In the genomic region with DNA sequence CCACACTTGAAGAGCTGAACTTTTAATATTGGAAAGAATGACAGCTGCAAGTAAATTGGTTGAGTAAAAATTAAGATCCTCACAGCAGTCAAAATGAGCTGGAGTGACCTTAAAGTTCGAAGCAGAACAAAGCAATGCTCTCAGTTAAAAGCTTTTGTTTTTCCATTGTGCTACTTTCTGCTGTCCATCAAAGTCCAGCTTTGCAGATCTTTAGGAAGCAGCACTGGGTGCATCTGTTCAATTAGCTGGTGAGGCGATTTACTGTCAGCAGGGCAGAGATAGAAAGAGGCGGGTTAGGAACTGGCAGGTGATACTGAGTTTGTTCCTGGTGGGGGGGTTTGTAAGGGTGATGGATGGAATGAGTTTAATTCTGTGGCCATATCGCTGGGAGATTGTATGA, we compare ENCODE assay signal across 27 cellular contexts.
DNase-seq lines count a peak whose midpoint lies in the region; ATAC-seq and TF ChIP-seq lines count a peak whose summit lies in the region.
"Had no signal": no experiment of that assay in that cellular context is flagged by ENCODE, and none has a peak within 500 bp of the region (broad histone marks: within the 10 kb centered on the region; RNA-seq: fewer than 3 reads in every experiment).

No MANE protein-coding gene starts in this region.

- H3K4ac ChIP-seq in H9 (ENCODE audit: low read depth, low read length) = no peak overlapping the region

- H3K36me3 Mint-ChIP-seq in neural crest cell (ENCODE audit: low read depth) (no peaks in the 10 kb centered on the region), T-cell (no peaks in the 10 kb centered on the region), H9 (ENCODE audit: insufficient read depth in 1 of 3, low read depth in 3 of 3) (no peaks in the 10 kb centered on the region)
- H3K36me3 Mint-ChIP-seq: activated naive CD8-positive, alpha-beta T cell treated with anti-CD3 and anti-CD28 coated beads, Interleukin-2, amount 10 ng/mL, durations not matched to agents 7 days and 5 days; naive thymus-derived CD8-positive, alpha-beta T cell; stimulated activated memory B cell treated with anti-CD40 and anti-IgM and Interleukin-4, amounts not matched to agents 10 μg/mL and 1 μg/mL and 100 μg/mL, for 72 hours had no signal

- H2AK5ac ChIP-seq in H9 (ENCODE audit: insufficient read length, low read length) = no peak overlapping the region

- peaks cover 24% of the 10 kb centered on the region for H3K4me1 Mint-ChIP-seq in neural crest cell
- no peaks in the 10 kb centered on the region for H3K4me1 Mint-ChIP-seq in T-cell
- H3K4me1 Mint-ChIP-seq in H9 = peaks cover 8% of the 10 kb centered on the region in 2 experiments
- H3K4me1 Mint-ChIP-seq: activated naive CD8-positive, alpha-beta T cell treated with anti-CD3 and anti-CD28 coated beads, Interleukin-2, amount 10 ng/mL, durations not matched to agents 7 days and 5 days; naive thymus-derived CD8-positive, alpha-beta T cell; stimulated activated memory B cell treated with anti-CD40 and anti-IgM and Interleukin-4, amounts not matched to agents 10 μg/mL and 1 μg/mL and 100 μg/mL, for 72 hours had no signal

- H3K4me3 Mint-ChIP-seq in neural crest cell = no peak overlapping the region
- no peak overlapping the region for H3K4me3 Mint-ChIP-seq in T-cell
- no peak overlapping the region for H3K4me3 Mint-ChIP-seq in H9
- H3K4me3 Mint-ChIP-seq: activated CD8-positive, alpha-beta T cell treated with anti-CD3 and anti-CD28 coated beads for 36 hours; activated naive CD8-positive, alpha-beta T cell treated with anti-CD3 and anti-CD28 coated beads, Interleukin-2, amount 10 ng/mL, durations not matched to agents 7 days and 5 days; naive thymus-derived CD8-positive, alpha-beta T cell; stimulated activated memory B cell treated with anti-CD40 and anti-IgM and Interleukin-4, amounts not matched to agents 10 μg/mL and 1 μg/mL and 100 μg/mL, for 72 hours had no signal

- no peaks in the 10 kb centered on the region for H4K20me1 ChIP-seq in H9 (ENCODE audit: control insufficient read depth, insufficient read depth, insufficient read length)

- no peak overlapping the region for H2BK5ac ChIP-seq in H9 (ENCODE audit: insufficient read length, low read length)

- no peak overlapping the region for H2BK120ac ChIP-seq in H9 (ENCODE audit: low read depth, low read length, poor library complexity, severe bottlenecking)

- no CpG with 5 or more reads among the region's 4 CpGs for WGBS in H9 (ENCODE audit: extremely low coverage, insufficient read length, low lambda C conversion rate)

- no peak for ATAC-seq in T-cell (replicated peaks in 1 of 4)
- ATAC-seq: activated CD8-positive, alpha-beta T cell treated with anti-CD3 and anti-CD28 coated beads for 36 hours; HCT116; left lobe of liver; naive thymus-derived CD8-positive, alpha-beta T cell; pancreas; right cardiac atrium; Right ventricle myocardium inferior; stimulated activated memory B cell treated with anti-CD40 and anti-IgM and Interleukin-4, amounts not matched to agents 10 μg/mL and 1 μg/mL and 100 μg/mL, for 72 hours had no signal

- H2BK20ac ChIP-seq in H9 (ENCODE audit: low read depth, low read length, poor library complexity, severe bottlenecking) = no peak overlapping the region

- no peaks in the 10 kb centered on the region for H3K23me2 ChIP-seq in H9 (ENCODE audit: insufficient read length, low read depth, low read length, poor library complexity, severe bottlenecking)

- H3K27ac Mint-ChIP-seq in neural crest cell (ENCODE audit: unreplicated experiment) (peak overlapping the region; percentile 72), T-cell (no peak overlapping the region), H9 (peak overlapping the region in 1 of 3 experiments; percentile 72; a peak in 1 of 7 replicates)
- H3K27ac Mint-ChIP-seq: activated CD8-positive, alpha-beta T cell treated with anti-CD3 and anti-CD28 coated beads for 36 hours; activated naive CD8-positive, alpha-beta T cell treated with anti-CD3 and anti-CD28 coated beads, Interleukin-2, amount 10 ng/mL, durations not matched to agents 7 days and 5 days; naive thymus-derived CD8-positive, alpha-beta T cell; stimulated activated memory B cell treated with anti-CD40 and anti-IgM and Interleukin-4, amounts not matched to agents 10 μg/mL and 1 μg/mL and 100 μg/mL, for 72 hours had no signal

- H3K14ac ChIP-seq in H9 (ENCODE audit: insufficient read depth, low read length) = no peak overlapping the region

- no peaks in the 10 kb centered on the region for H3K79me2 ChIP-seq in H9 (ENCODE audit: insufficient read depth, low read length)

- no peak overlapping the region for H3K4me2 ChIP-seq in H9 (ENCODE audit: insufficient read depth, insufficient read length, low read length)

- H3K4me1 ChIP-seq in H9 (ENCODE audit: insufficient read depth, low read length) = peaks cover 2% of the 10 kb centered on the region; the same call in 1 of the 2 replicates

- no peaks in the 10 kb centered on the region for H3K9me3 ChIP-seq in H9 (ENCODE audit: control insufficient read depth, low read depth, low read length)
- H3K9me3 ChIP-seq: pancreas had no signal

- no peaks in the 10 kb centered on the region for H3K27me3 ChIP-seq in H9 (ENCODE audit: insufficient read depth, low read length)
- H3K27me3 ChIP-seq: pancreas had no signal

- H2BK12ac ChIP-seq in H9 (ENCODE audit: insufficient read length, low read depth, low read length) = no peak overlapping the region

- H3K23ac ChIP-seq in H9 (ENCODE audit: insufficient read length, low read depth, low read length) = no peak overlapping the region

- H2AFZ ChIP-seq in H9 (ENCODE audit: low read length) = no peak overlapping the region

- H3K9ac ChIP-seq in H9 (ENCODE audit: extremely low read depth, insufficient read length, low read length) = no peak overlapping the region

- H3K9me3 Mint-ChIP-seq in neural crest cell = no peaks in the 10 kb centered on the region
- H3K9me3 Mint-ChIP-seq in T-cell = peaks cover 0 to 2% (median 0%) of the 10 kb centered on the region in 3 donors
- no peaks in the 10 kb centered on the region for H3K9me3 Mint-ChIP-seq in H9
- H3K9me3 Mint-ChIP-seq: activated CD8-positive, alpha-beta T cell treated with anti-CD3 and anti-CD28 coated beads for 36 hours; activated naive CD8-positive, alpha-beta T cell treated with anti-CD3 and anti-CD28 coated beads, Interleukin-2, amount 10 ng/mL, durations not matched to agents 7 days and 5 days; stimulated activated memory B cell treated with anti-CD40 and anti-IgM and Interleukin-4, amounts not matched to agents 10 μg/mL and 1 μg/mL and 100 μg/mL, for 72 hours had no signal

- H4K8ac ChIP-seq in H9 (replicated peaks; ENCODE audit: insufficient read length, low read depth, low read length) = no peak overlapping the region

- H4K5ac ChIP-seq in H9 (ENCODE audit: insufficient read length, low read depth, low read length) = no peak overlapping the region

- CTCF ChIA-PET in T-cell (lab: Charles Lee) = no interaction called here

- no peaks in the 10 kb centered on the region for H3K79me1 ChIP-seq in H9 (ENCODE audit: insufficient read depth, low read depth, low read length, poor library complexity, severe bottlenecking)

- H3K27me3 Mint-ChIP-seq in neural crest cell (ENCODE audit: low read depth) (no peaks in the 10 kb centered on the region), T-cell (no peaks in the 10 kb centered on the region), H9 (ENCODE audit: low read depth) (no peaks in the 10 kb centered on the region)
- H3K27me3 Mint-ChIP-seq: activated CD8-positive, alpha-beta T cell treated with anti-CD3 and anti-CD28 coated beads for 36 hours; activated naive CD8-positive, alpha-beta T cell treated with anti-CD3 and anti-CD28 coated beads, Interleukin-2, amount 10 ng/mL, durations not matched to agents 7 days and 5 days; naive thymus-derived CD8-positive, alpha-beta T cell; stimulated activated memory B cell treated with anti-CD40 and anti-IgM and Interleukin-4, amounts not matched to agents 10 μg/mL and 1 μg/mL and 100 μg/mL, for 72 hours had no signal

- no peak overlapping the region for H3K18ac ChIP-seq in H9 (ENCODE audit: insufficient read length, low read depth, low read length)

- H3K56ac ChIP-seq in H9 (ENCODE audit: insufficient read length, low read depth, low read length) = no peak overlapping the region

- TF ChIP-seq CTCF in neural crest cell (conservative IDR thresholded peaks at IDR 0.05) = no peak
- TF ChIP-seq CTCF in H9 (conservative IDR thresholded peaks at IDR 0.05) = no peak

- DNase-seq in COR-L47 (lab: John Stamatoyannopoulos, UW) = peak; percentile 87
- peak; percentile 46 for DNase-seq in NCI-H2081 treated with DMSO at 0.1 percent for 48 hours (lab: John Stamatoyannopoulos, UW)
- peak in 1 of 61 donors; percentile 8 for DNase-seq in caudate nucleus (lab: John Stamatoyannopoulos, UW)
- no peak for DNase-seq in neural crest cell (ENCODE audit: low read depth, low spot score)
- no peak for DNase-seq in T-cell
- no peak for DNase-seq in NCI-H1048 (lab: John Stamatoyannopoulos, UW)
- no peak for DNase-seq in H9
- DNase-seq: activated CD4-positive, CD25-positive, alpha-beta regulatory T cell treated with anti-CD3 and anti-CD28 coated beads, Interleukin-2, amount 50 U/mL, for 72 hours; activated CD8-positive, alpha-beta T cell treated with anti-CD3 and anti-CD28 coated beads for 36 hours; activated effector memory CD4-positive, alpha-beta T cell treated with Interleukin-2 at 50 U/mL for 16 hours; activated naive CD8-positive, alpha-beta T cell treated with anti-CD3 and anti-CD28 coated beads, Interleukin-2, amount 10 ng/mL, durations not matched to agents 7 days and 5 days; cerebellar nuclear complex; effector CD4-positive, alpha-beta T cell; foreskin fibroblast; Karpas-422; naive thymus-derived CD8-positive, alpha-beta T cell; NCI-H2029 treated with DMSO at 0.1 percent for 48 hours; NCI-H524 treated with DMSO at 0.1 percent for 48 hours; pancreas; right cardiac atrium; stimulated activated CD4-positive, alpha-beta T cell treated with anti-CD3 and anti-CD28 coated beads, Interleukin-4, amount 100 ng/mL, for 1 hour had no signal

- POLR2A ChIA-PET in T-cell (lab: Charles Lee) = interaction anchor here in 1 of 2 donors (0.6 kb wide), 1 partner anchor 23 kb away, joined by 4 read pairs; no protein-coding TSS in a partner anchor

- H4K91ac ChIP-seq in H9 (ENCODE audit: insufficient read length, low read depth, low read length) = no peak overlapping the region

- H2BK15ac ChIP-seq in H9 (ENCODE audit: low read depth, low read length) = no peak overlapping the region

- peak overlapping the region; percentile 20 for H3K27ac ChIP-seq in caudate nucleus (ENCODE audit: low read depth, low read length)
- no peak overlapping the region for H3K27ac ChIP-seq in H9 (ENCODE audit: insufficient read length, low read depth, low read length)
- H3K27ac ChIP-seq: C4-2B, HL-60, pancreas had no signal

- no peak overlapping the region for H3T11ph ChIP-seq in H9 (ENCODE audit: low read length)

Comparison
In these comparisons a context has a peak if more than half of its experiments do, and no peak if none do; other contexts are left out.
1. DNase-seq: peak in COR-L47 (single experiment) and NCI-H2081 treated with DMSO at 0.1 percent for 48 hours (single experiment); none in neural crest cell (single experiment), T-cell (0 of 34), NCI-H1048 (single experiment) and H9 (single experiment).